1 cellular context compared by ENCODE assay signal in genomic region chr2:27304488-27305240, GRCh38.
TF ChIP-seq lines count a peak whose summit lies in the region.

No MANE protein-coding gene starts in this region.

TF ChIP-seq in HepG2, 621 proteins besides CTCF, POLR2A, EP300 and RAD21:
- no peak for TF ChIP-seq FOXC1 (CRISPR knock-in tag; IDR thresholded peaks at IDR 0.05; ENCODE audit: borderline replicate concordance)
- TF ChIP-seq POGZ (CRISPR knock-in tag; IDR thresholded peaks at IDR 0.05), result no peak
- no peak for TF ChIP-seq THRA (CRISPR knock-in tag; IDR thresholded peaks at IDR 0.05; ENCODE audit: borderline replicate concordance)
- TF ChIP-seq SIX4 (CRISPR knock-in tag; IDR thresholded peaks at IDR 0.05), result no peak
- peak; percentile 59; the same call in 1 of the 2 replicates for TF ChIP-seq ZBTB33 (CRISPR knock-in tag; IDR thresholded peaks at IDR 0.05)
- TF ChIP-seq MTA3 (CRISPR knock-in tag; IDR thresholded peaks at IDR 0.05), result no peak
